15 cellular contexts compared by ENCODE assay signal in the genomic region with DNA sequence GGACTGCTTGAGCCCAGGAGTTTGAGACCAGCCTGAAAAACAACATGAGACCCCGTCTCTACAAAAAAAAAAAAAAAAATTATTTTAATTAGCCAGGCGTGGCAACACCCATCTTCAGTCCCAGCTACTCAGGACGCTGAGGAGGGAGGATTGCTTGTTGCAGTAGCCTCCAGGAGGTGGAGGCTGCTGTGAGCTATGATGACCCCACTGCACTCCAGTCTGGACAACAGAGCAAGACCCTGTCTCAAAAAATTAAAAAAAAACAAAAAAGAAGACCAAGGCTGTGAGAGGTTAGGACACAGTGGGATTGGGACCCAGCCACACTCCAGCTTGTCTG. TPM values are rescaled to one million over a fixed set of nuclear protein-coding genes. Genes with fewer than 3 reads are reported as not detected.
"Had no signal": no experiment of that assay in that cellular context is flagged by ENCODE, and none has a peak within 500 bp of the region (broad histone marks: within the 10 kb centered on the region; RNA-seq: fewer than 3 reads in every experiment).

No MANE protein-coding gene starts in this region.

- H3K27me3 Mint-ChIP-seq: activated T-helper 17 cell treated with anti-CD3 and anti-CD28 coated beads, Interleukin-2, amount 50 U/mL, for 72 hours; naive B cell had no signal

- H3K4me3 ChIP-seq: adrenal gland, cardiac muscle cell, left lung, skin epidermis, transverse colon had no signal

- H3K9me3 ChIP-seq: adrenal gland, left lung, transverse colon had no signal

- H3K36me3 Mint-ChIP-seq: naive B cell had no signal

- H3K27ac ChIP-seq: adrenal gland, left lung, skin epidermis, transverse colon had no signal

- H3K4me3 Mint-ChIP-seq: activated T-helper 17 cell treated with anti-CD3 and anti-CD28 coated beads, Interleukin-2, amount 50 U/mL, for 72 hours had no signal

- DNase-seq: activated CD4-positive, alpha-beta T cell treated with anti-CD3 and anti-CD28 coated beads, Interleukin-2, amount 50 U/mL, for 48 hours; activated CD4-positive, CD25-positive, alpha-beta regulatory T cell treated with anti-CD3 and anti-CD28 coated beads, Interleukin-2, amount 50 U/mL, for 72 hours; activated naive CD4-positive, alpha-beta T cell treated with anti-CD3 and anti-CD28 coated beads, Interleukin-2, amount 50 U/mL, for 16 hours; mammary epithelial cell; naive B cell; stimulated activated CD4-positive, alpha-beta T cell treated with anti-CD3 and anti-CD28 coated beads, Interleukin-15, amount 100 ng/mL, for 24 hours; stimulated activated CD4-positive, alpha-beta T cell treated with anti-CD3 and anti-CD28 coated beads, Interleukin-4, amount 100 ng/mL, for 4 hours; stimulated activated CD8-positive, alpha-beta memory T cell treated with anti-CD3 and anti-CD28 coated beads, Interleukin-4, amount 100 ng/mL, for 48 hours; stimulated activated naive CD4-positive, alpha-beta T cell treated with Interleukin-2 at 50 U/mL for 16 hours had no signal

- ATAC-seq: activated T-helper 17 cell treated with anti-CD3 and anti-CD28 coated beads, Interleukin-2, amount 50 U/mL, for 72 hours had no signal

- H3K9me3 Mint-ChIP-seq: activated T-helper 17 cell treated with anti-CD3 and anti-CD28 coated beads, Interleukin-2, amount 50 U/mL, for 72 hours; naive B cell had no signal

- H3K27ac Mint-ChIP-seq: activated T-helper 17 cell treated with anti-CD3 and anti-CD28 coated beads, Interleukin-2, amount 50 U/mL, for 72 hours; naive B cell had no signal

- H3K36me3 ChIP-seq: adrenal gland, cardiac muscle cell, left lung, transverse colon had no signal

RNA-seq across cellular contexts. Expression of a gene that starts 1.3 kb away (rescaled TPM):
- total RNA-seq: mammary epithelial cell had no signal
